14 cellular contexts compared by ENCODE assay signal in genomic region chr3:135452881-135453280, GRCh38.
DNase-seq lines count a peak whose midpoint lies in the region; ATAC-seq and TF ChIP-seq lines count a peak whose summit lies in the region.
"Had no signal": no experiment of that assay in that cellular context is flagged by ENCODE, and none has a peak within 500 bp of the region (broad histone marks: within the 10 kb centered on the region; RNA-seq: fewer than 3 reads in every experiment).

No MANE protein-coding gene starts in this region.

- H3K9me3 Mint-ChIP-seq in nephron progenitor cell: peaks cover 4% of the 10 kb centered on the region

- TF ChIP-seq EP300 in esophagus muscularis mucosa (IDR thresholded peaks at IDR 0.05): no peak

- TF ChIP-seq POLR2A in esophagus muscularis mucosa (IDR thresholded peaks at IDR 0.05; ENCODE audit: low read depth): no peak

- H3K9me3 ChIP-seq in RWPE2 (ENCODE audit: severe bottlenecking) (no peaks in the 10 kb centered on the region), esophagus muscularis mucosa (no peaks in the 10 kb centered on the region)

- no peak for DNase-seq in RWPE2 (ENCODE audit: low spot score)
- peak; percentile 85 for DNase-seq in esophagus muscularis mucosa (ENCODE audit: extremely low spot score)
- DNase-seq in nephron progenitor cell: peak; percentile 10
- no peak for DNase-seq in Right ventricle myocardium superior
- no peak for DNase-seq in NCI-H187 (lab: John Stamatoyannopoulos, UW)
- DNase-seq: CD4-positive, alpha-beta memory T cell; DMS153; DMS79 treated with DMSO at 0.1 percent for 48 hours; EL had no signal

- no peak overlapping the region for H3K4me3 Mint-ChIP-seq in nephron progenitor cell
- H3K4me3 Mint-ChIP-seq: B cell; CD4-positive, alpha-beta memory T cell had no signal

- H3K4me1 ChIP-seq in RWPE2 (ENCODE audit: insufficient read depth, poor library complexity, severe bottlenecking) (no peaks in the 10 kb centered on the region), esophagus muscularis mucosa (no peaks in the 10 kb centered on the region)

- no peak overlapping the region for H3K27ac Mint-ChIP-seq in nephron progenitor cell
- H3K27ac Mint-ChIP-seq: B cell; CD4-positive, alpha-beta memory T cell had no signal

- H3K27me3 ChIP-seq in RWPE2 (ENCODE audit: insufficient read depth, poor library complexity, severe bottlenecking) (peaks cover 5% of the 10 kb centered on the region), esophagus muscularis mucosa (peaks cover 0 to 16% (median 0%) of the 10 kb centered on the region in 4 donors)

- no peak for TF ChIP-seq CTCF in RWPE2 (IDR thresholded peaks at IDR 0.05; ENCODE audit: poor library complexity, severe bottlenecking)
- TF ChIP-seq CTCF in esophagus muscularis mucosa (IDR thresholded peaks at IDR 0.05): no peak
- no peak for TF ChIP-seq CTCF in nephron progenitor cell (IDR thresholded peaks at IDR 0.05)

- H3K36me3 Mint-ChIP-seq in nephron progenitor cell (ENCODE audit: low read depth): no peaks in the 10 kb centered on the region
- H3K36me3 Mint-ChIP-seq: CD4-positive, alpha-beta memory T cell had no signal

- H3K27ac ChIP-seq in RWPE2 (ENCODE audit: poor library complexity, severe bottlenecking) (no peak overlapping the region), esophagus muscularis mucosa (replicated peaks in 1 of 4) (no peak overlapping the region)
- H3K27ac ChIP-seq: C4-2B had no signal

- H3K36me3 ChIP-seq in RWPE2 (ENCODE audit: low read depth): no peaks in the 10 kb centered on the region
- H3K36me3 ChIP-seq in esophagus muscularis mucosa: no peaks in the 10 kb centered on the region

- no peak overlapping the region for H3K4me3 ChIP-seq in RWPE2 (ENCODE audit: severe bottlenecking)
- H3K4me3 ChIP-seq in esophagus muscularis mucosa: no peak overlapping the region

- H3K27me3 Mint-ChIP-seq in nephron progenitor cell (ENCODE audit: low read depth, poor library complexity): peaks cover 23% of the 10 kb centered on the region
- H3K27me3 Mint-ChIP-seq: B cell had no signal

- 71% methylated on average over 3 of the region's 10 CpGs for WGBS in esophagus muscularis mucosa

- ATAC-seq in RWPE2 (ENCODE audit: low read depth) (peak; percentile 21; the same call in 1 of the 3 replicates), HG03442 (IDR thresholded peaks at IDR 0.05; ENCODE audit: unreplicated experiment) (no peak), Right ventricle myocardium superior (ENCODE audit: poor library complexity) (no peak), HG03354 (IDR thresholded peaks at IDR 0.05; ENCODE audit: poor library complexity, severe bottlenecking, unreplicated experiment) (no peak)
- ATAC-seq: HepG2 had no signal

- H3K4me1 Mint-ChIP-seq in nephron progenitor cell: peaks cover 38% of the 10 kb centered on the region
- H3K4me1 Mint-ChIP-seq: CD4-positive, alpha-beta memory T cell had no signal

- intact Hi-C loops in esophagus muscularis mucosa (cut with DNase I): no loop called here
- intact Hi-C loops in Right ventricle myocardium superior (cut with DNase I): no loop called here

Comparison
In these comparisons a context has a peak if more than half of its experiments do, and no peak if none do; other contexts are left out.
1. DNase-seq: peak in esophagus muscularis mucosa (single experiment) and nephron progenitor cell (single experiment); none in RWPE2 (single experiment), Right ventricle myocardium superior (single experiment) and NCI-H187 (0 of 2).